24 cellular contexts compared by ENCODE assay signal in the genomic region with DNA sequence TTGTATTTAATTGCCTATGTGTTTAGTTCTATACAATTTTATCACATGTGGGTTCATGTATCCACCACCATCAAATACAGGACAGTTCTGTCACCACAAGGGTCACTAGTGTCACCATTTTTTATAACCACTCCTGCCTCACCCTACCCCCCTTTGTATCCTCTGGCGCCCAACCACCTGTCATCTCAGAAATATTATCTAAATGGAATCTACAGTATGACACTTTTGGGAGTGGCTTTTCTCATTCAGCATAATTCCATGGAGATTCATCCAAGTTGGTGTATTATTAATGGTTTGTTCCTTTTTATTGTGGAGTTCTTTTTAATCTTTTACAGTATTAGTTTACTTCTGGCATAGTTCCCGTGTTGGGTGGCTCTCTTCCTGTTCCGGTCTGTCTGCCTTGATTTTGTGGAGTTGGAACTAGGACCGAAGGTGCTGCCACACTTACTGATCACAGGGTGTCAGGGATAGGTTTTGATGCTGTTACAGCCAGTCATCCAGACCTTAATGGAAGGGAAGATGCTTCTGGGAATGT. TPM values are rescaled to one million over a fixed set of nuclear protein-coding genes. Genes with fewer than 3 reads are reported as not detected.
A peak's percentile ranks its signal among the peaks of the same experiment; 100 is the strongest.
DNase-seq lines count a peak whose midpoint lies in the region; ATAC-seq and TF ChIP-seq lines count a peak whose summit lies in the region.
"Had no signal": no experiment of that assay in that cellular context is flagged by ENCODE, and none has a peak within 500 bp of the region (broad histone marks: within the 10 kb centered on the region; RNA-seq: fewer than 3 reads in every experiment).

No MANE protein-coding gene starts in this region.

- DNase-seq in CD8-positive, alpha-beta T cell, result no peak
- peak; percentile 19 for DNase-seq in HT-29 (ENCODE audit: low spot score)
- DNase-seq in epithelial cell of prostate (ENCODE audit: low read depth, low spot score), result no peak
- no peak for DNase-seq in psoas muscle
- no peak for DNase-seq in prostate gland (ENCODE audit: low spot score)
- no peak for DNase-seq in smooth muscle cell (lab: John Stamatoyannopoulos, UW; ENCODE audit: unreplicated experiment)
- DNase-seq: activated CD4-positive, alpha-beta memory T cell treated with anti-CD3 and anti-CD28 coated beads for 36 hours; activated T-cell treated with anti-CD3 and anti-CD28 coated beads, Interleukin-2, amount 50 U/mL, for 1 hour; brain microvascular endothelial cell; DMS 273 treated with DMSO at 0.1 percent for 48 hours; GDM1; Kasumi-1; NCI-H526; Right ventricle myocardium superior; stimulated activated CD4-positive, alpha-beta T cell treated with anti-CD3 and anti-CD28 coated beads, Interleukin-15, amount 100 ng/mL, for 24 hours; stimulated activated naive CD4-positive, alpha-beta T cell; T-helper 1 cell; thyroid gland had no signal

- H4K20me1 ChIP-seq in smooth muscle cell (ENCODE audit: low read depth), result peaks cover 100% of the 10 kb centered on the region

- intact Hi-C loops in CD8-positive, alpha-beta T cell (cut with DNase I, micrococcal nuclease), result no loop called here
- intact Hi-C loops in psoas muscle (cut with DNase I) (no loop called here), prostate gland (cut with DNase I) (no loop called here)

- H3K36me3 Mint-ChIP-seq in CD8-positive, alpha-beta T cell, result peaks cover 52% of the 10 kb centered on the region
- H3K36me3 Mint-ChIP-seq: activated CD4-positive, alpha-beta memory T cell treated with anti-CD3 and anti-CD28 coated beads for 36 hours had no signal

- H3K4me3 ChIP-seq in CD8-positive, alpha-beta T cell (ENCODE audit: low read depth, low read length), result no peak overlapping the region
- H3K4me3 ChIP-seq in psoas muscle (no peak overlapping the region), prostate gland (no peak overlapping the region), smooth muscle cell (no peak overlapping the region)
- H3K4me3 ChIP-seq: coronary artery, hepatocyte, thyroid gland had no signal

- no peak for ATAC-seq in CD8-positive, alpha-beta T cell
- ATAC-seq in psoas muscle (no peak), GM21737 (IDR thresholded peaks at IDR 0.05; ENCODE audit: unreplicated experiment) (no peak)

- no peaks in the 10 kb centered on the region for H3K36me3 ChIP-seq in CD8-positive, alpha-beta T cell (ENCODE audit: insufficient read depth, low read length)
- H3K36me3 ChIP-seq in psoas muscle (ENCODE audit: insufficient read depth in 1 of 2, low read depth in 1 of 2) (no peaks in the 10 kb centered on the region), prostate gland (no peaks in the 10 kb centered on the region), smooth muscle cell (ENCODE audit: low read depth) (no peaks in the 10 kb centered on the region)
- H3K36me3 ChIP-seq: thyroid gland had no signal

- H3K27me3 Mint-ChIP-seq in CD8-positive, alpha-beta T cell (ENCODE audit: low read depth), result no peaks in the 10 kb centered on the region
- H3K27me3 Mint-ChIP-seq: activated CD4-positive, alpha-beta memory T cell treated with anti-CD3 and anti-CD28 coated beads for 36 hours; B cell had no signal

- TF ChIP-seq CTCF in CD8-positive, alpha-beta T cell (IDR thresholded peaks at IDR 0.05), result no peak
- no peak for TF ChIP-seq CTCF in psoas muscle (IDR thresholded peaks at IDR 0.05)
- TF ChIP-seq CTCF in prostate gland (IDR thresholded peaks at IDR 0.05), result no peak
- TF ChIP-seq CTCF in smooth muscle cell (IDR thresholded peaks at IDR 0.05; ENCODE audit: borderline replicate concordance, insufficient read depth, poor library complexity, severe bottlenecking), result no peak

- CTCF ChIA-PET in CD8-positive, alpha-beta T cell (lab: Charles Lee), result no interaction called here

- H3K4me3 Mint-ChIP-seq in CD8-positive, alpha-beta T cell, result no peak overlapping the region
- H3K4me3 Mint-ChIP-seq: activated CD4-positive, alpha-beta memory T cell treated with anti-CD3 and anti-CD28 coated beads for 36 hours; B cell; neural crest cell had no signal

- H3K27me3 ChIP-seq in CD8-positive, alpha-beta T cell (ENCODE audit: insufficient read depth, low read length), result no peaks in the 10 kb centered on the region
- H3K27me3 ChIP-seq in psoas muscle (ENCODE audit: insufficient read depth in 3 of 3, low read length in 2 of 3), result no peaks in the 10 kb centered on the region
- no peaks in the 10 kb centered on the region for H3K27me3 ChIP-seq in prostate gland (replicated peaks; ENCODE audit: insufficient read depth)
- no peaks in the 10 kb centered on the region for H3K27me3 ChIP-seq in smooth muscle cell (ENCODE audit: low read depth)
- H3K27me3 ChIP-seq: brain microvascular endothelial cell, hepatocyte, thyroid gland had no signal

- no peaks in the 10 kb centered on the region for H3K9me3 Mint-ChIP-seq in CD8-positive, alpha-beta T cell
- H3K9me3 Mint-ChIP-seq: activated CD4-positive, alpha-beta memory T cell treated with anti-CD3 and anti-CD28 coated beads for 36 hours; neural crest cell had no signal

- POLR2A ChIA-PET in CD8-positive, alpha-beta T cell (lab: Charles Lee), result no interaction called here

- H3K9ac ChIP-seq in smooth muscle cell (ENCODE audit: low read depth), result no peak overlapping the region

- no peaks in the 10 kb centered on the region for H3K9me3 ChIP-seq in CD8-positive, alpha-beta T cell (ENCODE audit: low read length)
- H3K9me3 ChIP-seq in psoas muscle (no peaks in the 10 kb centered on the region), prostate gland (no peaks in the 10 kb centered on the region), smooth muscle cell (replicated peaks; ENCODE audit: low read depth) (no peaks in the 10 kb centered on the region)
- H3K9me3 ChIP-seq: thyroid gland had no signal

- peak overlapping the region; percentile 42 for H3K27ac Mint-ChIP-seq in CD8-positive, alpha-beta T cell

- H3K4me1 Mint-ChIP-seq in CD8-positive, alpha-beta T cell (ENCODE audit: low read depth), result peaks cover 69% of the 10 kb centered on the region

- H3K4me2 ChIP-seq in smooth muscle cell, result no peak overlapping the region
- H3K4me2 ChIP-seq: hepatocyte had no signal

- WGBS in psoas muscle, 3 donors, result 35 to 65% (median 38%) methylated on average over 4 of the region's 4 CpGs
- 42% methylated on average over 4 of the region's 4 CpGs for WGBS in prostate gland
- WGBS in smooth muscle cell (ENCODE audit: low lambda C conversion rate), result 95% methylated on average over 4 of the region's 4 CpGs

- no peak overlapping the region for H2AFZ ChIP-seq in smooth muscle cell (ENCODE audit: low read depth)
- H2AFZ ChIP-seq: hepatocyte had no signal

- peaks cover 48% of the 10 kb centered on the region for H3K4me1 ChIP-seq in CD8-positive, alpha-beta T cell (ENCODE audit: insufficient read depth, low read length)
- H3K4me1 ChIP-seq in psoas muscle (peaks cover 67% of the 10 kb centered on the region), prostate gland (replicated peaks) (no peaks in the 10 kb centered on the region), smooth muscle cell (ENCODE audit: low read depth) (peaks cover 11% of the 10 kb centered on the region)

- H3K27ac ChIP-seq in CD8-positive, alpha-beta T cell (ENCODE audit: low read depth, low read length), result no peak overlapping the region
- peak overlapping the region; percentile 23 for H3K27ac ChIP-seq in epithelial cell of prostate
- H3K27ac ChIP-seq in psoas muscle, result peak overlapping the region; percentile 11
- H3K27ac ChIP-seq in prostate gland, result no peak overlapping the region
- H3K27ac ChIP-seq in smooth muscle cell (ENCODE audit: low read depth), result no peak overlapping the region
- H3K27ac ChIP-seq: brain microvascular endothelial cell, coronary artery, hepatocyte, thyroid gland, VCaP had no signal

- H3F3A ChIP-seq in smooth muscle cell (ENCODE audit: low read depth), result no peaks in the 10 kb centered on the region

- TF ChIP-seq POLR2A in prostate gland (IDR thresholded peaks at IDR 0.05), result no peak

- H3K79me2 ChIP-seq in smooth muscle cell (ENCODE audit: low read depth), result peaks cover 86% of the 10 kb centered on the region

RNA-seq across cellular contexts. Expression of gene TNRC6B, which starts 58.5 kb away (rescaled TPM):
- total RNA-seq in CD8-positive, alpha-beta T cell, result 100 to 1,000 TPM in 1 of 2 experiments, 10 to 100 TPM in 1; 85.3 to 106 TPM
- 10.5 and 12.2 TPM in 2 replicates for total RNA-seq in HT-29 (2014; rRNA removed; shearing (Covaris generic))
- total RNA-seq in psoas muscle (10 to 100 TPM; 27.9 to 49.4 (median 32.6) TPM), prostate gland (100 to 1,000 TPM in 1 of 2 donors, 10 to 100 TPM in 1; 43.8 to 118 TPM), smooth muscle cell (36.4 and 44.4 TPM in 2 replicates)
- polyA plus RNA-seq in psoas muscle (10 to 100 TPM in 1 of 3 donors, 1 to 10 TPM in 2; 2.2 to 17.4 (median 2.5) TPM), smooth muscle cell (21.5 and 30.2 TPM in 2 replicates)

Comparison
In these comparisons a context has a peak if more than half of its experiments do, and no peak if none do; other contexts are left out.
1. H3K27ac ChIP-seq: peak in epithelial cell of prostate (single experiment) and psoas muscle (single experiment); none in CD8-positive, alpha-beta T cell (single experiment), prostate gland (0 of 2) and smooth muscle cell (single experiment).